Comparison of ENCODE assay signal across 8 cellular contexts in genomic region chr6:27902335-27903314, GRCh38. TPM values are rescaled to one million over a fixed set of nuclear protein-coding genes. Genes with fewer than 3 reads are reported as not detected.
DNase-seq lines count a peak whose midpoint lies in the region; ATAC-seq, FAIRE-seq and TF ChIP-seq lines count a peak whose summit lies in the region.

No MANE protein-coding gene starts in this region.

- H3K27ac ChIP-seq in CD4-positive, alpha-beta T cell (ENCODE audit: low read depth, low read length) = peak overlapping the region; percentile 72
- H3K27ac ChIP-seq in endothelial cell of umbilical vein (ENCODE audit: insufficient read depth, low read depth, low read length) = peak overlapping the region; percentile 37

- H3K4me1 ChIP-seq in endothelial cell of umbilical vein (ENCODE audit: control insufficient read depth, extremely low read depth, insufficient read depth, low read length) (no peaks in the 10 kb centered on the region), mononuclear cell (ENCODE audit: insufficient read depth, low read length) (peaks cover 15% of the 10 kb centered on the region)

- peak overlapping the region; percentile 98 for H3K4me3 Mint-ChIP-seq in CD4-positive, alpha-beta T cell

- H3K27me3 ChIP-seq in CD4-positive, alpha-beta T cell (ENCODE audit: control insufficient read depth, insufficient read depth, low read length) = no peaks in the 10 kb centered on the region
- H3K27me3 ChIP-seq in endothelial cell of umbilical vein (ENCODE audit: control insufficient read depth in 2 of 2, insufficient read depth in 2 of 2, low read length in 2 of 2) (peaks cover 0 to 11% of the 10 kb centered on the region in 2 experiments), mononuclear cell (ENCODE audit: insufficient read depth, low read length) (no peaks in the 10 kb centered on the region)

- ATAC-seq in CD4-positive, alpha-beta T cell (ENCODE audit: poor library complexity) = peak; percentile 86
- peak; percentile 65 for ATAC-seq in GM19463 (IDR thresholded peaks at IDR 0.05; ENCODE audit: unreplicated experiment)

- H3K9ac ChIP-seq in endothelial cell of umbilical vein (replicated peaks; ENCODE audit: extremely low read depth, insufficient read depth, low read length) = peak overlapping the region; percentile 56

- intact Hi-C loops in CD4-positive, alpha-beta T cell (cut with DNase I, micrococcal nuclease) = loop anchor here (2.0 to 10.0 kb wide), 14 partner anchors 35 to 1040 kb away; partner anchors contain the start of genes ZNF165 (in 1 of the 2) and ZNF391 (in 1 of the 2)
- intact Hi-C loops in endothelial cell of umbilical vein (cut with micrococcal nuclease) = loop anchor here (1.0 to 10.0 kb wide), 10 partner anchors 149 to 780 kb away; partner anchors contain the start of gene ZNF184

- POLR2A ChIA-PET in CD4-positive, alpha-beta T cell (lab: Charles Lee) = interaction anchor here (0.8 to 1.4 kb wide), 9 partner anchors 10 to 726 kb away, joined by 3 to 10 read pairs (median 4); a partner anchor contains a TSS
- POLR2A ChIA-PET in endothelial cell of umbilical vein (lab: Charles Lee) = interaction anchor here (1.1 kb wide), 1 partner anchor 10 kb away, joined by 3 read pairs; a partner anchor contains a TSS

- H3K27me3 Mint-ChIP-seq in CD4-positive, alpha-beta T cell = peaks cover 23% of the 10 kb centered on the region

- peaks cover 16% of the 10 kb centered on the region for H3K4me1 Mint-ChIP-seq in CD4-positive, alpha-beta T cell (ENCODE audit: low read depth)

- no peaks in the 10 kb centered on the region for H3K9me1 ChIP-seq in endothelial cell of umbilical vein (replicated peaks; ENCODE audit: control insufficient read depth, extremely low read depth, insufficient read depth, low read length)

- H3K9me3 ChIP-seq in CD4-positive, alpha-beta T cell (ENCODE audit: control insufficient read depth, low read length) = no peaks in the 10 kb centered on the region
- H3K9me3 ChIP-seq in endothelial cell of umbilical vein (replicated peaks; ENCODE audit: control insufficient read depth, insufficient read depth, low read length) = no peaks in the 10 kb centered on the region
- no peaks in the 10 kb centered on the region for H3K9me3 ChIP-seq in mononuclear cell (ENCODE audit: low read depth, low read length)

- dilution Hi-C loops in endothelial cell of umbilical vein (cut with MboI; ENCODE audit: extremely low pct_ligation_motif_present, low sequenced_read_pairs) = no loop called here

- no peaks in the 10 kb centered on the region for H3K36me3 ChIP-seq in endothelial cell of umbilical vein (ENCODE audit: control insufficient read depth in 2 of 2, extremely low read depth in 1 of 2, insufficient read depth in 2 of 2, low read length in 2 of 2)

- peak; percentile 69 for FAIRE-seq in endothelial cell of umbilical vein (lab: Jason Lieb, UNC)

- peak; percentile 78 to 94 (median 84) for DNase-seq in CD4-positive, alpha-beta T cell
- DNase-seq in HS-27A (ENCODE audit: low read depth) (peak; percentile 88), NOMO-1 (lab: John Stamatoyannopoulos, UW; ENCODE audit: unreplicated experiment in 2 of 2) (peak; percentile 60 to 73), endothelial cell of umbilical vein (ENCODE audit: low read depth, low spot score) (peak; percentile 92)
- peak; percentile 99 for DNase-seq in activated CD8-positive, alpha-beta memory T cell treated with anti-CD3 and anti-CD28 coated beads, Interleukin-2, amount 50 U/mL, for 48 hours
- DNase-seq in stimulated activated CD8-positive, alpha-beta memory T cell treated with anti-CD3 and anti-CD28 coated beads, Interleukin-4, amount 100 ng/mL, for 1 hour (ENCODE audit: low read depth in 2 of 2, low spot score in 1 of 2) = peak; percentile 75 to 87

- peak overlapping the region; percentile 69 for H3K4me2 ChIP-seq in endothelial cell of umbilical vein (ENCODE audit: insufficient read depth, low read length)

- TF ChIP-seq CTCF in CD4-positive, alpha-beta T cell (IDR thresholded peaks at IDR 0.05) = no peak
- no peak for TF ChIP-seq CTCF in endothelial cell of umbilical vein (IDR thresholded peaks at IDR 0.05; ENCODE audit: extremely low read depth in 1 of 2, insufficient read depth in 1 of 2, low read depth in 1 of 2, low read length in 2 of 2)

- H3K9me3 Mint-ChIP-seq in CD4-positive, alpha-beta T cell = no peaks in the 10 kb centered on the region

- H3K27ac Mint-ChIP-seq in CD4-positive, alpha-beta T cell = peak overlapping the region; percentile 100

- CTCF ChIA-PET in CD4-positive, alpha-beta T cell (lab: Charles Lee) = interaction anchor here (1.8 kb wide), 1 partner anchor 130 kb away, joined by 7 read pairs; no protein-coding TSS in a partner anchor
- CTCF ChIA-PET in endothelial cell of umbilical vein (lab: Charles Lee) = interaction anchor here (0.7 to 1.3 kb wide), 4 partner anchors 10 to 725 kb away, joined by 3 to 4 read pairs (median 3); a partner anchor contains a TSS

- H3K79me2 ChIP-seq in endothelial cell of umbilical vein (ENCODE audit: control insufficient read depth, insufficient read depth, low read length) = no peaks in the 10 kb centered on the region

- no TSS peak for BruUV-seq in endothelial cell of umbilical vein (replicated peaks; lab: Mats Ljungman, UMichigan)

- H3K4me3 ChIP-seq in endothelial cell of umbilical vein (replicated peaks in 1 of 3; ENCODE audit: insufficient read depth in 1 of 3, low read depth in 1 of 3, low read length in 3 of 3) (peak overlapping the region; percentile 39 to 91 (median 86)), mononuclear cell (ENCODE audit: low read length) (peak overlapping the region; percentile 51)

- H3K36me3 Mint-ChIP-seq in CD4-positive, alpha-beta T cell (ENCODE audit: low read depth) = peaks cover 20% of the 10 kb centered on the region

- peak overlapping the region; percentile 87 for H2AFZ ChIP-seq in endothelial cell of umbilical vein (ENCODE audit: low read depth, low read length)

- no peak for TF ChIP-seq POLR2A in endothelial cell of umbilical vein (IDR thresholded peaks at IDR 0.05; ENCODE audit: low read depth, low read length)

- no peaks in the 10 kb centered on the region for H4K20me1 ChIP-seq in endothelial cell of umbilical vein (replicated peaks; ENCODE audit: control insufficient read depth, extremely low read depth, insufficient read depth, low read length)

TF ChIP-seq in endothelial cell of umbilical vein, 7 proteins besides CTCF, POLR2A, EP300 and RAD21:
- TF ChIP-seq GATA2 (IDR thresholded peaks at IDR 0.05; ENCODE audit: insufficient read depth, insufficient read length, low read depth, low read length) = peak; percentile 26
- no peak for TF ChIP-seq EZH2 (IDR thresholded peaks at IDR 0.05; ENCODE audit: borderline replicate concordance, low read depth, low read length, severe bottlenecking)

RNA-seq across cellular contexts. Expression of gene OR2B2, which starts 9.6 kb away (rescaled TPM):
- not detected for total RNA-seq in CD4-positive, alpha-beta T cell
- total RNA-seq in endothelial cell of umbilical vein (not detected in 2 replicates), mononuclear cell (not detected)
- polyA plus RNA-seq in endothelial cell of umbilical vein = not detected in 2 replicates
- polyA plus RNA-seq in endothelial cell of umbilical vein (2011; cell fraction: cytosol; rRNA removed) = not detected in 2 replicates
- polyA plus RNA-seq in endothelial cell of umbilical vein (2011; cell fraction: nucleus; rRNA removed) = not detected in 2 replicates
- not detected in 2 replicates for polyA plus RNA-seq in endothelial cell of umbilical vein (2012)
- polyA minus RNA-seq in endothelial cell of umbilical vein = not detected in 2 replicates
- polyA minus RNA-seq in endothelial cell of umbilical vein (2011; cell fraction: cytosol; rRNA and poly(A)+ RNA removed) = not detected
- not detected in 2 replicates for polyA minus RNA-seq in endothelial cell of umbilical vein (2011; cell fraction: nucleus; rRNA and poly(A)+ RNA removed)

RNA-seq across cellular contexts. Expression of gene OR2B6, which starts 54.4 kb away (rescaled TPM):
- not detected for total RNA-seq in CD4-positive, alpha-beta T cell
- total RNA-seq in endothelial cell of umbilical vein (not detected in 2 replicates), mononuclear cell (not detected)
- not detected in 2 replicates for polyA plus RNA-seq in endothelial cell of umbilical vein
- not detected in 2 replicates for polyA plus RNA-seq in endothelial cell of umbilical vein (2011; cell fraction: cytosol; rRNA removed)
- polyA plus RNA-seq in endothelial cell of umbilical vein (2011; cell fraction: nucleus; rRNA removed) = not detected in 2 replicates
- polyA plus RNA-seq in endothelial cell of umbilical vein (2012) = not detected in 2 replicates
- not detected in 2 replicates for polyA minus RNA-seq in endothelial cell of umbilical vein
- polyA minus RNA-seq in endothelial cell of umbilical vein (2011; cell fraction: cytosol; rRNA and poly(A)+ RNA removed) = not detected
- not detected in 2 replicates for polyA minus RNA-seq in endothelial cell of umbilical vein (2011; cell fraction: nucleus; rRNA and poly(A)+ RNA removed)

Comparison
In these comparisons a context has a peak if more than half of its experiments do, and no peak if none do; other contexts are left out.
1. Peak in every context shown above with its lines: DNase-seq, ATAC-seq, H3K4me3 ChIP-seq and H3K27ac ChIP-seq.